Comparison of ENCODE assay signal across 24 cellular contexts in genomic region chr10:97180986-97181385, GRCh38. TPM values are rescaled to one million over a fixed set of nuclear protein-coding genes. Genes with fewer than 3 reads are reported as not detected.
"Had no signal": no experiment of that assay in that cellular context is flagged by ENCODE, and none has a peak within 500 bp of the region (broad histone marks: within the 10 kb centered on the region; RNA-seq: fewer than 3 reads in every experiment).

No MANE protein-coding gene starts in this region.

- H3K4me3 Mint-ChIP-seq: activated CD4-positive, alpha-beta memory T cell treated with anti-CD3 and anti-CD28 coated beads for 36 hours; activated CD4-positive, alpha-beta T cell treated with anti-CD3 and anti-CD28 coated beads, Interleukin-2, amount 10 ng/mL, durations not matched to agents 7 days and 5 days; activated naive CD8-positive, alpha-beta T cell treated with anti-CD3 and anti-CD28 coated beads, Interleukin-2, amount 10 ng/mL, durations not matched to agents 7 days and 5 days; activated T-cell treated with anti-CD3 and anti-CD28 coated beads, Interleukin-2, amount 50 U/mL, for 4 hours; central memory CD8-positive, alpha-beta T cell; T-helper 17 cell had no signal

- H3K27ac Mint-ChIP-seq: activated CD4-positive, alpha-beta memory T cell treated with anti-CD3 and anti-CD28 coated beads for 36 hours; activated CD4-positive, alpha-beta T cell treated with anti-CD3 and anti-CD28 coated beads, Interleukin-2, amount 10 ng/mL, durations not matched to agents 7 days and 5 days; activated naive CD8-positive, alpha-beta T cell treated with anti-CD3 and anti-CD28 coated beads, Interleukin-2, amount 10 ng/mL, durations not matched to agents 7 days and 5 days; T-helper 17 cell had no signal

- DNase-seq: activated CD4-positive, alpha-beta memory T cell treated with anti-CD3 and anti-CD28 coated beads for 36 hours; activated CD4-positive, alpha-beta T cell treated with anti-CD3 and anti-CD28 coated beads, Interleukin-2, amount 10 ng/mL, durations not matched to agents 7 days and 5 days; activated CD4-positive, CD25-positive, alpha-beta regulatory T cell; activated CD8-positive, alpha-beta memory T cell treated with anti-CD3 and anti-CD28 coated beads for 24 hours; activated gamma-delta T cell treated with Interleukin-2 at 50 U/mL for 16 hours; activated naive CD4-positive, alpha-beta T cell treated with anti-CD3 and anti-CD28 coated beads, Interleukin-2, amount 50 U/mL, for 16 hours; activated naive CD8-positive, alpha-beta T cell treated with anti-CD3 and anti-CD28 coated beads, Interleukin-2, amount 10 ng/mL, durations not matched to agents 7 days and 5 days; activated T-cell treated with anti-CD3 and anti-CD28 coated beads, Interleukin-2, amount 50 U/mL, for 4 hours; adrenal gland; NCI-H1092; NCI-H1417; NCI-H1930; NCI-H2171; NCI-H526; NCI-H774; PC-3; SHP77; T-helper 17 cell; T-helper 9 cell had no signal

- H3K27ac ChIP-seq: adrenal gland, breast epithelium, KMS-11, SJSA1 had no signal

- ATAC-seq: activated T-cell treated with anti-CD3 and anti-CD28 coated beads, Interleukin-2, amount 50 U/mL, for 4 hours; PC-3; T-helper 17 cell had no signal

- H3K9me3 ChIP-seq: adrenal gland, breast epithelium, SJSA1 had no signal

- H3K27me3 Mint-ChIP-seq: T-helper 17 cell had no signal

- H3K9me3 Mint-ChIP-seq: activated CD4-positive, alpha-beta memory T cell treated with anti-CD3 and anti-CD28 coated beads for 36 hours; activated CD4-positive, alpha-beta T cell treated with anti-CD3 and anti-CD28 coated beads, Interleukin-2, amount 10 ng/mL, durations not matched to agents 7 days and 5 days; activated naive CD8-positive, alpha-beta T cell treated with anti-CD3 and anti-CD28 coated beads, Interleukin-2, amount 10 ng/mL, durations not matched to agents 7 days and 5 days; activated T-cell treated with anti-CD3 and anti-CD28 coated beads, Interleukin-2, amount 50 U/mL, for 4 hours; central memory CD8-positive, alpha-beta T cell had no signal

- H3K36me3 Mint-ChIP-seq: activated CD4-positive, alpha-beta memory T cell treated with anti-CD3 and anti-CD28 coated beads for 36 hours; activated naive CD8-positive, alpha-beta T cell treated with anti-CD3 and anti-CD28 coated beads, Interleukin-2, amount 10 ng/mL, durations not matched to agents 7 days and 5 days had no signal

- H3K9ac ChIP-seq: KMS-11 had no signal

- H3K4me3 ChIP-seq: adrenal gland, breast epithelium, SJSA1 had no signal

- H3K36me3 ChIP-seq: adrenal gland, breast epithelium, SJSA1 had no signal

RNA-seq across cellular contexts. Expression of gene SLIT1, which starts 4.8 kb away (rescaled TPM):
- total RNA-seq: MCF 10A, PC-3, SJSA1 had no signal
